In the genomic region with DNA sequence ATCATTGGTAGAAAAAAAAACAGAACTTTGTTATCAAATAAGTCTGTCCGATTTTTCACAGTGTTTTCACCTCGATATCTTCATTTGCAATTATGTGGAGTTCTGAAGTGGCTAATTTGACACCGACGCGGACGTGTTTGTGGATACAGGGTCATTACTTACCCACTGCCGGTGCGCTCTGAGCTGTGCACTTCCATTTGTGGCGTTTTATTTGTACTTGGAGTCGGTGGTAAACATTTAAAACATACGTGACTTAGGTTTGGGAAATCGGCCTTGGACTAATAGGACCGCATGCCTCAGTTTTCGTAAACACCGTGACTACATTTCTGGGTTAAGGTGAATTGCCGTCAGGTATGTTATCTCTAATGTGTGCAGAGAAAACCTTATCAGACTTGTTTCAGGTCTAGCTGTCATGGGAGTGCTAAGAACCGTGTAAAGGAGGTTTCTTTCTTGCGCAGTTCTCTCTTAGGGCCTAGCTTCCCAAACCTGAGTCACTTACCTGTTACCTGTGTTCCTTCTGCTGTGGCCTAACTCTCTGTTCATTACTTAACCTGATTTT, we compare ENCODE assay signal across 18 cellular contexts. TPM values are rescaled to one million over a fixed set of nuclear protein-coding genes. Genes with fewer than 3 reads are reported as not detected.
DNase-seq lines count a peak whose midpoint lies in the region; ATAC-seq and TF ChIP-seq lines count a peak whose summit lies in the region.
"Had no signal": no experiment of that assay in that cellular context is flagged by ENCODE, and none has a peak within 500 bp of the region (broad histone marks: within the 10 kb centered on the region; RNA-seq: fewer than 3 reads in every experiment).

No MANE protein-coding gene starts in this region.

- H3K27ac Mint-ChIP-seq in endodermal cell (peak overlapping the region; percentile 48), progenitor cell of endocrine pancreas (peak overlapping the region; percentile 71)
- H3K27ac Mint-ChIP-seq: B cell; CD4-positive, alpha-beta T cell had no signal

- H3K9me3 Mint-ChIP-seq in endodermal cell (no peaks in the 10 kb centered on the region), progenitor cell of endocrine pancreas (ENCODE audit: low read depth) (no peaks in the 10 kb centered on the region)
- H3K9me3 Mint-ChIP-seq: CD4-positive, alpha-beta T cell had no signal

- H3K27me3 ChIP-seq in Karpas-422 (ENCODE audit: low read length): no peaks in the 10 kb centered on the region
- H3K27me3 ChIP-seq in endodermal cell (ENCODE audit: control insufficient read depth, insufficient read depth, low read length, poor library complexity, severe bottlenecking): no peaks in the 10 kb centered on the region
- H3K27me3 ChIP-seq: SJSA1 had no signal

- H2AFZ ChIP-seq in Karpas-422 (ENCODE audit: low read length): no peak overlapping the region

- H3K27ac ChIP-seq in Karpas-422 (ENCODE audit: low read length): peak overlapping the region; percentile 54
- no peak overlapping the region for H3K27ac ChIP-seq in endodermal cell (ENCODE audit: low read depth, low read length)
- H3K27ac ChIP-seq: RWPE1, SJSA1 had no signal

- H3K36me3 ChIP-seq in Karpas-422 (ENCODE audit: insufficient read depth, low read length) (peaks cover 56% of the 10 kb centered on the region; the same call in 1 of the 2 replicates), endodermal cell (ENCODE audit: control insufficient read depth, insufficient read depth, low read length) (peaks cover 74% of the 10 kb centered on the region)

- no peak for ATAC-seq in GM21381 (IDR thresholded peaks at IDR 0.05; ENCODE audit: unreplicated experiment)

- H3K9ac ChIP-seq in Karpas-422 (ENCODE audit: low read length) (no peak overlapping the region), endodermal cell (ENCODE audit: extremely low read depth, low read length, poor library complexity, severe bottlenecking) (no peak overlapping the region)

- H3K79me2 ChIP-seq in Karpas-422 (ENCODE audit: low read length): peaks cover 42% of the 10 kb centered on the region

- H4K20me1 ChIP-seq in Karpas-422 (ENCODE audit: insufficient read depth, low read depth, low read length): no peaks in the 10 kb centered on the region

- H3K4me3 ChIP-seq in Karpas-422 (ENCODE audit: low read length): no peak overlapping the region
- H3K4me3 ChIP-seq in endodermal cell (ENCODE audit: low read length): no peak overlapping the region
- H3K4me3 ChIP-seq: SJSA1 had no signal

- no peak overlapping the region for H3K4me3 Mint-ChIP-seq in endodermal cell
- peak overlapping the region; percentile 48 for H3K4me3 Mint-ChIP-seq in progenitor cell of endocrine pancreas (ENCODE audit: low read depth)
- H3K4me3 Mint-ChIP-seq: B cell; CD4-positive, alpha-beta T cell had no signal

- peaks cover 53% of the 10 kb centered on the region for H3K36me3 Mint-ChIP-seq in endodermal cell (ENCODE audit: low read depth)
- peaks cover 29% of the 10 kb centered on the region for H3K36me3 Mint-ChIP-seq in progenitor cell of endocrine pancreas (ENCODE audit: insufficient read depth)

- 94 to 98% methylated on average over 15 to 18 of the region's 18 CpGs for WGBS in endodermal cell (ENCODE audit: insufficient coverage in 1 of 2, insufficient read length in 1 of 2), 2 experiments

- peak overlapping the region; percentile 1 for H3K4me2 ChIP-seq in Karpas-422 (ENCODE audit: low read depth, low read length, poor library complexity, severe bottlenecking)

- DNase-seq in NCI-H510A treated with DMSO at 0.1 percent for 48 hours (lab: John Stamatoyannopoulos, UW): peak; percentile 52
- no peak for DNase-seq in NCI-H510A (lab: John Stamatoyannopoulos, UW)
- no peak for DNase-seq in Karpas-422
- DNase-seq in endodermal cell: no peak
- no peak for DNase-seq in progenitor cell of endocrine pancreas (ENCODE audit: low spot score, unreplicated experiment)
- DNase-seq in HT-29 (ENCODE audit: low spot score): no peak
- no peak for DNase-seq in SK-N-DZ (ENCODE audit: low spot score)
- DNase-seq: CD4-positive, alpha-beta T cell; DND-41; GDM1; NCI-H2171 treated with DMSO at 0.1 percent for 48 hours; NCI-H524 treated with DMSO at 0.1 percent for 48 hours; OCI-M1 had no signal

- TF ChIP-seq CTCF in endodermal cell (conservative IDR thresholded peaks at IDR 0.05): no peak
- TF ChIP-seq CTCF in progenitor cell of endocrine pancreas (IDR thresholded peaks at IDR 0.05; ENCODE audit: unreplicated experiment): no peak

- no peaks in the 10 kb centered on the region for H3K9me3 ChIP-seq in Karpas-422 (ENCODE audit: low read length)
- no peaks in the 10 kb centered on the region for H3K9me3 ChIP-seq in endodermal cell (ENCODE audit: control insufficient read depth, low read length)
- H3K9me3 ChIP-seq: SJSA1 had no signal

- no peaks in the 10 kb centered on the region for H3K9me2 ChIP-seq in Karpas-422 (replicated peaks; ENCODE audit: insufficient read depth, low read length)

- H3K4me1 ChIP-seq in Karpas-422 (ENCODE audit: low read length): peaks cover 25% of the 10 kb centered on the region
- H3K4me1 ChIP-seq in endodermal cell (ENCODE audit: control insufficient read depth, insufficient read depth, low read length): no peaks in the 10 kb centered on the region

- H3K27me3 Mint-ChIP-seq in endodermal cell (ENCODE audit: insufficient read depth): no peaks in the 10 kb centered on the region
- no peaks in the 10 kb centered on the region for H3K27me3 Mint-ChIP-seq in progenitor cell of endocrine pancreas
- H3K27me3 Mint-ChIP-seq: B cell; CD4-positive, alpha-beta T cell had no signal

- H3K4me1 Mint-ChIP-seq in endodermal cell (no peaks in the 10 kb centered on the region), progenitor cell of endocrine pancreas (ENCODE audit: low read depth) (peaks cover 19% of the 10 kb centered on the region)
- H3K4me1 Mint-ChIP-seq: B cell had no signal

RNA-seq across cellular contexts. Expression of gene NCF1, which starts 51.7 kb away (rescaled TPM):
- total RNA-seq in Karpas-422 (2014; rRNA removed; shearing (Covaris generic); ENCODE audit: low replicate concordance): 218 and 368 TPM in 2 replicates
- total RNA-seq in endodermal cell (under 1 TPM in 1 of 2 donors, not detected in 1; 0.37 TPM), progenitor cell of endocrine pancreas (0.58 TPM in 1 of 2 replicates, not detected in the other)
- polyA plus RNA-seq in endodermal cell (2013, experiment 1 of 2): 0.14 TPM
- polyA plus RNA-seq in endodermal cell (2013, experiment 2 of 2): not detected
- not detected in 2 replicates for total RNA-seq in HT-29 (2014; rRNA removed; shearing (Covaris generic))
- not detected in 2 replicates for polyA plus RNA-seq in SK-N-DZ (2014; cell fraction: cytosol; rRNA removed)
- polyA plus RNA-seq in SK-N-DZ (2014; cell fraction: nucleus; rRNA removed): not detected in 2 replicates
- total RNA-seq: LHCN-M2, SJSA1 had no signal

Comparison
In these comparisons a context has a peak if more than half of its experiments do, and no peak if none do; other contexts are left out.
1. RNA of gene NCF1, which starts 51.7 kb away (total RNA-seq): 218 to 368 TPM in Karpas-422; 0.37 TPM in endodermal cell, 0.58 TPM in progenitor cell of endocrine pancreas and not detected in HT-29; every median in the first group is over 100 times any median in the second.